In the genomic region with DNA sequence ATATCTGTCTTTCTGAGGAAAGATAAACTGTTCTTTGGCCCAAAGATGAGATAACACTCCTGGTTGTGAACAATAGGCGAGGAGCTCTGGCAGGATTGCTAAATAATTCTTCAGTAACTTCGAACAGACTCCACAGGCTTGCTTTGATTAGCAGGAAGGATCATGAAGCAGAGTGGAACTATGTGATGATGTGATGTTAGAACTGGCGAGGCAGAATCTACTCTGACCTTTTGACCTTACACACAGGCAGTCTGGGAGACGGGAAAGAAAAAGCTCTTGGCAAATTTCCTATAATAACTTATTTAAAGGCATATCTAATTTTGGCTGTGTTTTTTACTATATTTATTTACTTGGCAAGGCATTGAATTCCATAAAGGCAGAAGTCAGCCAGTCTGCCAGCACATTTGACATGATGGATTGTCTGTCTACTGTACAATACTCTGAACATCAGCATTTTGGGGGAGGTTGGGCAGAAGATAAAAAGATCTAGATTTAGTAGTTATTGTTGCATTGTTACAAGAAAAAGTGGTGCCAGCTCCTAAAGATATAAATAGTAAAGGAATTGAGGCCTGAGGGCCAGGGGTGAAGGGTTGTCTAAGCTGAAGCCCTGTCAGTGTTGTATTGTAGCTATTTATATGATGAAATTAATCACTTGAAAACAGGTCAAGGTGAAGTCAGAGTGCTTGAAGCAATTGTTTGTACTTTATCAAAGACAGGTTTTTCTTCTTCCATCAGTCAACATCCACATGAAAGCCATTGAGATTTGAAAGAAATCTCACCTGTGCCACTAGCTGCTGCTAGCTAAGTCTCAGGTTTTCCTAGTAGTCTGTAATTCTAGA, we compare ENCODE assay signal across 9 cellular contexts.
DNase-seq lines count a peak whose midpoint lies in the region; ATAC-seq, FAIRE-seq and TF ChIP-seq lines count a peak whose summit lies in the region.
"Had no signal": no experiment of that assay in that cellular context is flagged by ENCODE, and none has a peak within 500 bp of the region (broad histone marks: within the 10 kb centered on the region; RNA-seq: fewer than 3 reads in every experiment).

No MANE protein-coding gene starts in this region.

- peaks cover 2% of the 10 kb centered on the region; the same call in 1 of the 2 replicates for H3K27me3 Mint-ChIP-seq in HFFc6 (ENCODE audit: insufficient read depth)

- no peak for ATAC-seq in GM19397 (IDR thresholded peaks at IDR 0.05; ENCODE audit: unreplicated experiment)

- H3K36me3 ChIP-seq in bronchial epithelial cell (ENCODE audit: control insufficient read depth, insufficient read depth, low read length), result no peaks in the 10 kb centered on the region

- peak overlapping the region; percentile 19; the same call in 1 of the 2 replicates for H3K4me3 Mint-ChIP-seq in HFFc6

- H3K36me3 Mint-ChIP-seq in HFFc6 (ENCODE audit: low read depth), result peaks cover 12% of the 10 kb centered on the region

- DNase-seq in HFFc6, result peak; percentile 89
- DNase-seq in bronchial epithelial cell (ENCODE audit: low read depth), result peak; percentile 32
- peak; percentile 93 for DNase-seq in kidney glomerular epithelial cell (lab: John Stamatoyannopoulos, UW)
- peak; percentile 50 for DNase-seq in smooth muscle cell of the brain vasculature (ENCODE audit: low read depth, low spot score)
- DNase-seq in HPDE6-E6E7 (ENCODE audit: extremely low spot score), result no peak
- DNase-seq in stimulated activated CD4-positive, alpha-beta T cell treated with anti-CD3 and anti-CD28 coated beads, Interleukin-4, amount 100 ng/mL, for 1 hour, result no peak
- DNase-seq in activated CD4-positive, alpha-beta T cell treated with anti-CD3 and anti-CD28 coated beads for 4 hours, result no peak
- DNase-seq: activated CD8-positive, alpha-beta memory T cell treated with anti-CD3 and anti-CD28 coated beads, Interleukin-2, amount 50 U/mL, for 48 hours had no signal

- peaks cover 26% of the 10 kb centered on the region for H3K4me1 Mint-ChIP-seq in HFFc6 (ENCODE audit: low read depth)

- peaks cover 6% of the 10 kb centered on the region for H3K9me3 Mint-ChIP-seq in HFFc6

- H3K27ac Mint-ChIP-seq in HFFc6, result peak overlapping the region; percentile 76

- FAIRE-seq in bronchial epithelial cell (lab: Jason Lieb, UNC), result no peak

- no peak overlapping the region for H3K4me3 ChIP-seq in bronchial epithelial cell (ENCODE audit: low read depth, low read length)

- TF ChIP-seq CTCF in HFFc6 (IDR thresholded peaks at IDR 0.05) (no peak), bronchial epithelial cell (IDR thresholded peaks at IDR 0.05; ENCODE audit: insufficient read depth, low read length, severe bottlenecking) (no peak)

- H3K27me3 ChIP-seq in bronchial epithelial cell (ENCODE audit: control insufficient read depth, insufficient read depth, low read length), result no peaks in the 10 kb centered on the region

Comparison
In these comparisons a context has a peak if more than half of its experiments do, and no peak if none do; other contexts are left out.
1. DNase-seq: peak in HFFc6 (single experiment), bronchial epithelial cell (single experiment), kidney glomerular epithelial cell (single experiment) and smooth muscle cell of the brain vasculature (single experiment); none in HPDE6-E6E7 (single experiment), stimulated activated CD4-positive, alpha-beta T cell treated with anti-CD3 and anti-CD28 coated beads, Interleukin-4, amount 100 ng/mL, for 1 hour (single experiment) and activated CD4-positive, alpha-beta T cell treated with anti-CD3 and anti-CD28 coated beads for 4 hours (0 of 2).